ENCODE assay signal across 6 cellular contexts in the genomic region with DNA sequence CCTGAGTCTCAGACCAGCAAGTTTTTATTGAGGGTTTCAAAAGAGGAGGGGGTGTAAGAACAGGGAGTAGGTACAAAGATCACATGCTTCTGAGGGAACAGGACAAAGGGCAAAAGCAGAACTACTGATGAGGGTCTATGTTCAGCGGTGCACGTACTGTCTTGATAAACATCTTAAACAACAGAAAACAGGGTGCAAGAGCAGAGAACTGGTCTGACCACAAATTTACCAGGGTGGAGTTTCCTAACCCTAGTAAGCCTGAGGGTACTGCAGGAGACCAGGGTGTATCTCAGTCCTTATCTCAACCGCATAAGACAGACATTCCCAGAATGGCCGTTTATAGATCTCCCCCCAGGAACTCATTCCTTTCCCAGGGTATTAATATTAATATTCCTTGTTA.
DNase-seq lines count a peak whose midpoint lies in the region; ATAC-seq, FAIRE-seq and TF ChIP-seq lines count a peak whose summit lies in the region.
"Not testable (repeated sequence)": the region's sequence is repeated elsewhere in the genome, so short reads cannot be mapped to it uniquely, and the experiment has no call there.

No MANE protein-coding gene starts in this region.

- not testable (repeated sequence) for FAIRE-seq in HepG2 (lab: Jason Lieb, UNC)

- not testable (repeated sequence) for H2AFZ ChIP-seq in HepG2 (ENCODE audit: low read length)

- H3K27ac Mint-ChIP-seq in Caco-2 (ENCODE audit: unreplicated experiment) (peak overlapping the region; percentile 23), IgD-negative memory B cell (peak overlapping the region in 2 of 3 donors; percentile 0 to 37)
- peak overlapping the region; percentile 68 for H3K27ac Mint-ChIP-seq in dendritic cell treated with granulocyte-macrophage colony-stimulating factor and Interleukin-4, amounts not matched to agents 40 ng/mL and 50 ng/mL, for 4 days

- not testable (repeated sequence) for H3K4me1 Mint-ChIP-seq in Caco-2 (ENCODE audit: low read depth, unreplicated experiment); IgD-negative memory B cell
- H3K4me1 Mint-ChIP-seq in dendritic cell treated with granulocyte-macrophage colony-stimulating factor and Interleukin-4, amounts not matched to agents 40 ng/mL and 50 ng/mL, for 4 days (ENCODE audit: low read depth) = peaks cover 40% of the 10 kb centered on the region

- TF ChIP-seq RAD21 in HepG2 (CRISPR knock-in tag; IDR thresholded peaks at IDR 0.05) = not testable (repeated sequence)

- 12% methylated on average over 4 of the region's 4 CpGs for WGBS in HepG2 (ENCODE audit: low lambda C conversion rate)
- 65 to 78% methylated on average over 4 of the region's 4 CpGs for WGBS in sigmoid colon, 2 donors

- TF ChIP-seq EP300 in HepG2 (IDR thresholded peaks at IDR 0.05; ENCODE audit: low read depth in 2 of 2, low read length in 2 of 2); HepG2 (CRISPR knock-in tag; IDR thresholded peaks at IDR 0.05; ENCODE audit: borderline replicate concordance); sigmoid colon (IDR thresholded peaks at IDR 0.05): not testable (repeated sequence)

- intact Hi-C loops in Caco-2 (cut with micrococcal nuclease; ENCODE audit: unreplicated experiment); dendritic cell treated with granulocyte-macrophage colony-stimulating factor and Interleukin-4, amounts not matched to agents 40 ng/mL and 50 ng/mL, for 4 days (cut with micrococcal nuclease); HepG2 (cut with micrococcal nuclease; ENCODE audit: unreplicated experiment); sigmoid colon (cut with DNase I): not testable (repeated sequence)

- H3K27me3 ChIP-seq in Caco-2 (replicated peaks; ENCODE audit: control insufficient read depth, insufficient read depth, low read length); HepG2 (ENCODE audit: control insufficient read depth in 1 of 2, insufficient read depth in 2 of 2, low read length in 2 of 2): not testable (repeated sequence)
- H3K27me3 ChIP-seq in sigmoid colon = peaks cover 4 to 22% (median 11%) of the 10 kb centered on the region in 3 donors

- DNase-seq in Caco-2; HepG2 (ENCODE audit: low spot score): not testable (repeated sequence)
- DNase-seq in OCI-M1 (lab: John Stamatoyannopoulos, UW) = peak; percentile 13
- peak; percentile 3 for DNase-seq in sigmoid colon

- not testable (repeated sequence) for BruUV-seq in Caco-2 (replicated peaks; lab: Mats Ljungman, UMichigan); HepG2 (replicated peaks; lab: Mats Ljungman, UMichigan)

- not testable (repeated sequence) for TF ChIP-seq POLR2A in HepG2 (IDR thresholded peaks at IDR 0.05; ENCODE audit: insufficient read depth in 1 of 2, low read depth in 2 of 2, low read length in 2 of 2); sigmoid colon (IDR thresholded peaks at IDR 0.05)

- not testable (repeated sequence) for ATAC-seq in HepG2

- CTCF ChIA-PET in Caco-2 (lab: Charles Lee); HepG2 (lab: Yijun Ruan, JAX; ENCODE audit: low intra/inter-chr PET ratio, low total read pairs): not testable (repeated sequence)

- not testable (repeated sequence) for H3K27ac ChIP-seq in HepG2 (ENCODE audit: extremely low read length, insufficient read depth, low read length)
- H3K27ac ChIP-seq in sigmoid colon = peak overlapping the region in 1 of 4 donors; percentile 55

- in situ Hi-C loops in HepG2 (cut with HindIII; ENCODE audit: extremely low pct_ligation_motif_present, low pct_unique_long_range_greater_than_20kb) = not testable (repeated sequence)

- not testable (repeated sequence) for H3K79me2 ChIP-seq in HepG2 (ENCODE audit: insufficient read depth, low read length)

- H3K4me1 ChIP-seq in Caco-2 (peaks cover 10% of the 10 kb centered on the region), HepG2 (ENCODE audit: insufficient read depth, low read length) (peaks cover 32% of the 10 kb centered on the region), sigmoid colon (peaks cover 0 to 11% (median 9%) of the 10 kb centered on the region in 4 donors)

- H3K36me3 Mint-ChIP-seq in Caco-2 (ENCODE audit: insufficient read depth, unreplicated experiment) = peaks cover 11% of the 10 kb centered on the region
- not testable (repeated sequence) for H3K36me3 Mint-ChIP-seq in IgD-negative memory B cell; dendritic cell treated with granulocyte-macrophage colony-stimulating factor and Interleukin-4, amounts not matched to agents 40 ng/mL and 50 ng/mL, for 4 days (ENCODE audit: low read depth)

- H3K4me3 Mint-ChIP-seq in Caco-2 (ENCODE audit: unreplicated experiment); dendritic cell treated with granulocyte-macrophage colony-stimulating factor and Interleukin-4, amounts not matched to agents 40 ng/mL and 50 ng/mL, for 4 days: not testable (repeated sequence)
- H3K4me3 Mint-ChIP-seq in IgD-negative memory B cell = peak overlapping the region in 1 of 4 donors; percentile 39

- H4K20me1 ChIP-seq in HepG2 (ENCODE audit: insufficient read depth, low read length) = not testable (repeated sequence)

- POLR2A ChIA-PET in Caco-2 (lab: Charles Lee); HepG2 (lab: Yijun Ruan, JAX): not testable (repeated sequence)

- H3K36me3 ChIP-seq in Caco-2 (ENCODE audit: control insufficient read depth, insufficient read depth, low read length); HepG2 (replicated peaks in 1 of 2; ENCODE audit: control insufficient read depth in 1 of 2, insufficient read depth in 2 of 2, low read length in 2 of 2); sigmoid colon: not testable (repeated sequence)

- not testable (repeated sequence) for H3K4me3 ChIP-seq in Caco-2 (ENCODE audit: low read depth, low read length); HepG2 (replicated peaks in 1 of 3; ENCODE audit: insufficient read depth in 1 of 3, low read depth in 2 of 3, low read length in 3 of 3); sigmoid colon

- peaks cover 21% of the 10 kb centered on the region for H3K9me3 Mint-ChIP-seq in Caco-2 (ENCODE audit: unreplicated experiment)
- not testable (repeated sequence) for H3K9me3 Mint-ChIP-seq in IgD-negative memory B cell; dendritic cell treated with granulocyte-macrophage colony-stimulating factor and Interleukin-4, amounts not matched to agents 40 ng/mL and 50 ng/mL, for 4 days

- TF ChIP-seq CTCF in Caco-2 (IDR thresholded peaks at IDR 0.05; ENCODE audit: insufficient read depth in 1 of 2, low read depth in 1 of 2, low read length in 1 of 2, severe bottlenecking in 1 of 2, unreplicated experiment in 1 of 2); HepG2 (CRISPR knock-in tag; IDR thresholded peaks at IDR 0.05); sigmoid colon (IDR thresholded peaks at IDR 0.05): not testable (repeated sequence)

- H3K9me3 ChIP-seq in Caco-2 = peaks cover 19% of the 10 kb centered on the region
- H3K9me3 ChIP-seq in HepG2 (ENCODE audit: low read length); sigmoid colon: not testable (repeated sequence)

- H3K9ac ChIP-seq in HepG2 (ENCODE audit: insufficient read depth, low read depth, low read length) = not testable (repeated sequence)

- not testable (repeated sequence) for H3K27me3 Mint-ChIP-seq in Caco-2 (ENCODE audit: insufficient read depth, unreplicated experiment)
- peaks cover 39% of the 10 kb centered on the region for H3K27me3 Mint-ChIP-seq in IgD-negative memory B cell
- peaks cover 40% of the 10 kb centered on the region for H3K27me3 Mint-ChIP-seq in dendritic cell treated with granulocyte-macrophage colony-stimulating factor and Interleukin-4, amounts not matched to agents 40 ng/mL and 50 ng/mL, for 4 days

- peak overlapping the region; percentile 52 for H3K4me2 ChIP-seq in HepG2 (ENCODE audit: low read depth, low read length)

TF ChIP-seq in HepG2, 621 proteins besides CTCF, POLR2A, EP300 and RAD21:
- TF ChIP-seq, protein P1, sequence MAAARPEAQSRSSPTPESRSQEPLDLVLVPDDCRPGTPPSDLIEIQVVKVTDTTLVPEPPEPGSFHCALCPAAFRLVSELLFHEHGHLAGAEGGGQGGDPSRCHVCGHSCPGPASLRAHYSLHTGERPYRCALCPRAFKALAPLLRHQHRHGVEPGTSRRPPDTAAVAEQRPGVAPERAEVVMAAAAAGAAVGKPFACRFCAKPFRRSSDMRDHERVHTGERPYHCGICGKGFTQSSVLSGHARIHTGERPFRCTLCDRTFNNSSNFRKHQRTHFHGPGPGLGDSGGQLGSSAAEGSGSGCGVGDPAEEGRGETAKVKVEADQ (CRISPR knock-in tag; IDR thresholded peaks at IDR 0.05; ENCODE audit: borderline replicate concordance) = 0 out of 2 replicates have a peak, but pooled peaks have one; percentile 1
